ENCODE assay signal across 11 cellular contexts in the genomic region with DNA sequence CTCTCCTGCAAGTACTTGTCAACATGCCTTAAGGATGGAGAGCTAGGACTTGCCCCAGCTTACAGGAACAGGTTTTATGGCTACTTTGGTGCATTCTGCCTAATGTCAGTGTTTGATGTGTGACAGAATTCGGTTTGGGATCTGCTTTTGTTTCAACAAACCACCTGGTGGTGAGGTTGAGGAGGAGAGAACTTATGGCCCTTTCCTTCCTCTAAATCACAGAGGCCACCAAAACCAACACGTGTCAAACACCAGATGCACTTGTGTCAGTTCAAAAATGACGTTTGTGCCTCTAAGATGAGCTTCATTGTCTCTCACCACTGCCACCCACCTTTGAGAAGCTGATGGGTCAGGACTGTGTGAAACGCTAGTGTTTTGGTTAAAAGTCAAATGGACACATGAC.
DNase-seq lines count a peak whose midpoint lies in the region; ATAC-seq, FAIRE-seq and TF ChIP-seq lines count a peak whose summit lies in the region.
"Had no signal": no experiment of that assay in that cellular context is flagged by ENCODE, and none has a peak within 500 bp of the region (broad histone marks: within the 10 kb centered on the region; RNA-seq: fewer than 3 reads in every experiment).

No MANE protein-coding gene starts in this region.

- no peak overlapping the region for H3K27ac Mint-ChIP-seq in activated naive CD4-positive, alpha-beta T cell treated with anti-CD3 and anti-CD28 coated beads, Interleukin-2, amount 50 U/mL, for 72 hours
- peak overlapping the region in 3 of 7 donors; percentile 48 to 73 (median 65) for H3K27ac Mint-ChIP-seq in CD4-positive, alpha-beta memory T cell

- POLR2A ChIA-PET in CD4-positive, alpha-beta memory T cell (lab: Charles Lee; ENCODE audit: partially characterized antibody), result interaction anchor here (0.7 to 1.4 kb wide), 4 partner anchors 52 to 85 kb away, joined by 3 to 7 read pairs (median 4); no protein-coding TSS in a partner anchor

- peak; percentile 38 to 51 for ATAC-seq in activated naive CD4-positive, alpha-beta T cell treated with anti-CD3 and anti-CD28 coated beads, Interleukin-2, amount 50 U/mL, for 72 hours
- ATAC-seq in HG02852 (IDR thresholded peaks at IDR 0.05; ENCODE audit: unreplicated experiment) (peak; percentile 73), SK-N-SH treated with all-trans-retinoic acid at 6 μM for 48 hours (peak; percentile 22)

- H3K4me1 ChIP-seq in CD4-positive, alpha-beta memory T cell (ENCODE audit: insufficient read depth, low read length), result peaks cover 47% of the 10 kb centered on the region

- intact Hi-C loops in CD4-positive, alpha-beta memory T cell (cut with micrococcal nuclease), result no loop called here

- no peak for DNase-seq in activated naive CD4-positive, alpha-beta T cell treated with anti-CD3 and anti-CD28 coated beads, Interleukin-2, amount 50 U/mL, for 72 hours (ENCODE audit: low spot score in 2 of 2)
- DNase-seq in activated naive CD4-positive, alpha-beta T cell treated with Interleukin-2 at 50 U/mL for 16 hours, result no peak
- DNase-seq in urothelium cell line (ENCODE audit: low spot score), result no peak
- no peak for DNase-seq in activated CD4-positive, CD25-positive, alpha-beta regulatory T cell treated with anti-CD3 and anti-CD28 coated beads, Interleukin-2, amount 50 U/mL, for 72 hours
- no peak for DNase-seq in NCI-H524 treated with DMSO at 0.1 percent for 48 hours (lab: John Stamatoyannopoulos, UW)
- no peak for DNase-seq in CD4-positive, alpha-beta memory T cell
- DNase-seq: activated CD4-positive, alpha-beta T cell treated with anti-CD3 and anti-CD28 coated beads, Interleukin-2, amount 50 U/mL, for 4 hours; occipital lobe had no signal

- H3K36me3 ChIP-seq in CD4-positive, alpha-beta memory T cell (ENCODE audit: insufficient read depth, low read length), result no peaks in the 10 kb centered on the region

- H3K27me3 Mint-ChIP-seq in CD4-positive, alpha-beta memory T cell, result no peaks in the 10 kb centered on the region

- peaks cover 0 to 22% of the 10 kb centered on the region in 2 donors for H3K36me3 Mint-ChIP-seq in activated naive CD4-positive, alpha-beta T cell treated with anti-CD3 and anti-CD28 coated beads, Interleukin-2, amount 50 U/mL, for 72 hours
- peaks cover 8 to 14% of the 10 kb centered on the region in 2 donors for H3K36me3 Mint-ChIP-seq in CD4-positive, alpha-beta memory T cell

- H3K9me3 Mint-ChIP-seq in activated naive CD4-positive, alpha-beta T cell treated with anti-CD3 and anti-CD28 coated beads, Interleukin-2, amount 50 U/mL, for 72 hours, result no peaks in the 10 kb centered on the region
- no peaks in the 10 kb centered on the region for H3K9me3 Mint-ChIP-seq in CD4-positive, alpha-beta memory T cell

- CTCF ChIA-PET in CD4-positive, alpha-beta memory T cell (lab: Charles Lee; ENCODE audit: partially characterized antibody), result interaction anchor here (0.8 to 1.9 kb wide), 6 partner anchors 23 to 174 kb away, joined by 3 to 5 read pairs (median 4); no protein-coding TSS in a partner anchor

- H3K9me3 ChIP-seq in CD4-positive, alpha-beta memory T cell (ENCODE audit: control insufficient read depth in 1 of 2, low read length in 2 of 2), result no peaks in the 10 kb centered on the region

- FAIRE-seq in urothelium cell line (lab: Jason Lieb, UNC), result peak; percentile 27

- H3K27ac ChIP-seq in CD4-positive, alpha-beta memory T cell (ENCODE audit: low read depth, low read length), result no peak overlapping the region
- H3K27ac ChIP-seq: epithelial cell of prostate had no signal

- no peak overlapping the region for H3K4me3 ChIP-seq in CD4-positive, alpha-beta memory T cell (ENCODE audit: low read length in 2 of 2)

- H3K4me3 Mint-ChIP-seq in CD4-positive, alpha-beta memory T cell, result no peak overlapping the region

- no peaks in the 10 kb centered on the region for H3K27me3 ChIP-seq in CD4-positive, alpha-beta memory T cell (ENCODE audit: insufficient read depth, low read length)

- peaks cover 27 to 68% (median 48%) of the 10 kb centered on the region in 4 donors for H3K4me1 Mint-ChIP-seq in CD4-positive, alpha-beta memory T cell

TF ChIP-seq in SK-N-SH treated with all-trans-retinoic acid at 6 μM for 48 hours, 23 proteins besides CTCF, POLR2A, EP300 and RAD21:
- TF ChIP-seq ESRRG (CRISPR knock-in tag; IDR thresholded peaks at IDR 0.05), result no peak

Comparison
In these comparisons a context has a peak if more than half of its experiments do, and no peak if none do; other contexts are left out.
1. ATAC-seq: peak in every context shown above with its lines; median percentile 73 in HG02852; 44 in activated naive CD4-positive, alpha-beta T cell treated with anti-CD3 and anti-CD28 coated beads, Interleukin-2, amount 50 U/mL, for 72 hours; 22 in SK-N-SH treated with all-trans-retinoic acid at 6 μM for 48 hours.